ENCODE assay signal across 19 cellular contexts in genomic region chr7:98488167-98488566, GRCh38.
DNase-seq lines count a peak whose midpoint lies in the region; ATAC-seq, FAIRE-seq and TF ChIP-seq lines count a peak whose summit lies in the region.
"Had no signal": no experiment of that assay in that cellular context is flagged by ENCODE, and none has a peak within 500 bp of the region (broad histone marks: within the 10 kb centered on the region; RNA-seq: fewer than 3 reads in every experiment).

No MANE protein-coding gene starts in this region.

- H3K9ac ChIP-seq in kidney (ENCODE audit: low read length in 2 of 2), result no peak overlapping the region
- H3K9ac ChIP-seq: BLaER1 had no signal

- TF ChIP-seq POLR2A in right lobe of liver (IDR thresholded peaks at IDR 0.05), result no peak

- DNase-seq in activated effector memory CD4-positive, alpha-beta T cell treated with anti-CD3 and anti-CD28 coated beads, Interleukin-2, amount 50 U/mL, for 16 hours, result peak; percentile 28
- DNase-seq in activated effector memory CD4-positive, alpha-beta T cell treated with Interleukin-2 at 50 U/mL for 16 hours, result no peak
- DNase-seq in kidney, result peak; percentile 18
- peak in 1 of 3 donors; percentile 69 for DNase-seq in right lobe of liver
- DNase-seq in NCI-H146 treated with DMSO at 0.1 percent for 48 hours (lab: John Stamatoyannopoulos, UW; ENCODE audit: unreplicated experiment), result no peak
- no peak for DNase-seq in OCI-LY7 (ENCODE audit: low spot score)
- no peak for DNase-seq in stimulated activated CD4-positive, alpha-beta T cell treated with anti-CD3 and anti-CD28 coated beads, Interleukin-1b, Interleukin-23, amount 100 ng/mL, for 48 hours
- DNase-seq: CD4-positive, alpha-beta memory T cell; DMS153; DMS79 treated with DMSO at 0.1 percent for 48 hours; GF-D8; HCEC 1CT; HFFc6 had no signal

- H3K79me2 ChIP-seq in OCI-LY7 (ENCODE audit: insufficient read depth, low read depth, low read length), result no peaks in the 10 kb centered on the region

- H3K27me3 ChIP-seq in right lobe of liver, result no peaks in the 10 kb centered on the region
- H3K27me3 ChIP-seq: BLaER1 had no signal

- H2AFZ ChIP-seq in OCI-LY7 (ENCODE audit: low read length), result no peak overlapping the region
- H2AFZ ChIP-seq: GM23338 had no signal

- BruUV-seq in OCI-LY7 (replicated peaks; lab: Mats Ljungman, UMichigan), result no TSS peak

- H3K9me3 ChIP-seq in kidney (ENCODE audit: control insufficient read depth in 1 of 2, low read length in 2 of 2), result no peaks in the 10 kb centered on the region
- no peaks in the 10 kb centered on the region for H3K9me3 ChIP-seq in right lobe of liver
- no peaks in the 10 kb centered on the region for H3K9me3 ChIP-seq in OCI-LY7 (ENCODE audit: low read length)
- H3K9me3 ChIP-seq: A549 had no signal

- ATAC-seq in right lobe of liver, result peak; percentile 91 to 95 (median 94)
- ATAC-seq: A549, GM23338 had no signal

- POLR2A ChIA-PET in OCI-LY7 (lab: Charles Lee), result interaction anchor here (0.7 to 0.9 kb wide), 2 partner anchors 18 to 34 kb away, joined by 3 read pairs; no protein-coding TSS in a partner anchor

- no peaks in the 10 kb centered on the region for H4K20me1 ChIP-seq in OCI-LY7 (ENCODE audit: insufficient read depth, low read length)
- H4K20me1 ChIP-seq: BLaER1 had no signal

- intact Hi-C loops in kidney (cut with DNase I) (no loop called here), right lobe of liver (cut with DNase I) (no loop called here), OCI-LY7 (cut with micrococcal nuclease; ENCODE audit: unreplicated experiment) (no loop called here)

- CTCF ChIA-PET in OCI-LY7 (lab: Charles Lee; ENCODE audit: unreplicated experiment), result no interaction called here

- WGBS in right lobe of liver (ENCODE audit: insufficient coverage, low coverage, low lambda C conversion rate, missing lambda C conversion rate), result 23% methylated on average over 7 of the region's 7 CpGs

- no peaks in the 10 kb centered on the region for H3K36me3 ChIP-seq in kidney (ENCODE audit: control insufficient read depth in 1 of 2, insufficient read depth in 2 of 2, low read length in 2 of 2)
- no peaks in the 10 kb centered on the region for H3K36me3 ChIP-seq in right lobe of liver
- no peaks in the 10 kb centered on the region for H3K36me3 ChIP-seq in OCI-LY7 (ENCODE audit: insufficient read depth, low read length)
- H3K36me3 ChIP-seq: BLaER1 had no signal

- H3K9me2 ChIP-seq in OCI-LY7 (ENCODE audit: insufficient read depth, low read length), result no peaks in the 10 kb centered on the region

- no peak overlapping the region for H3K4me2 ChIP-seq in OCI-LY7 (ENCODE audit: low read length)
- H3K4me2 ChIP-seq: A549, BLaER1, GM23338 had no signal

- H3K4me3 ChIP-seq in kidney (ENCODE audit: low read length in 2 of 2), result no peak overlapping the region
- no peak overlapping the region for H3K4me3 ChIP-seq in right lobe of liver
- no peak overlapping the region for H3K4me3 ChIP-seq in OCI-LY7 (ENCODE audit: low read depth, low read length, poor library complexity, severe bottlenecking)
- H3K4me3 ChIP-seq: A549, BLaER1, GM23338 had no signal

- H3K27ac ChIP-seq in kidney (ENCODE audit: low read depth in 2 of 2, low read length in 2 of 2) (no peak overlapping the region), right lobe of liver (peak overlapping the region in 1 of 3 donors; percentile 13), OCI-LY7 (ENCODE audit: low read depth, low read length, poor library complexity, severe bottlenecking) (no peak overlapping the region)
- H3K27ac ChIP-seq: 22Rv1, A549, BLaER1 had no signal

- FAIRE-seq in kidney (lab: Jason Lieb, UNC), result no peak
- FAIRE-seq: A549, H54, HTR-8/SVneo had no signal

- H3K4me1 ChIP-seq in kidney (ENCODE audit: control insufficient read depth in 1 of 2, insufficient read depth in 1 of 2, low read depth in 1 of 2, low read length in 2 of 2) (no peaks in the 10 kb centered on the region), right lobe of liver (peaks cover 0 to 10% (median 5%) of the 10 kb centered on the region in 4 donors), OCI-LY7 (ENCODE audit: insufficient read depth, low read length, poor library complexity, severe bottlenecking) (peaks cover 4% of the 10 kb centered on the region)
- H3K4me1 ChIP-seq: A549 had no signal

- TF ChIP-seq CTCF in kidney (IDR thresholded peaks at IDR 0.05; ENCODE audit: borderline replicate concordance, extremely low read depth, insufficient read depth), result no peak
- no peak for TF ChIP-seq CTCF in right lobe of liver (IDR thresholded peaks at IDR 0.05)
- TF ChIP-seq CTCF in OCI-LY7 (conservative IDR thresholded peaks at IDR 0.05; ENCODE audit: low read length), result no peak

Comparison
In these comparisons a context has a peak if more than half of its experiments do, and no peak if none do; other contexts are left out.
1. DNase-seq: peak in activated effector memory CD4-positive, alpha-beta T cell treated with anti-CD3 and anti-CD28 coated beads, Interleukin-2, amount 50 U/mL, for 16 hours (single experiment) and kidney (single experiment); none in activated effector memory CD4-positive, alpha-beta T cell treated with Interleukin-2 at 50 U/mL for 16 hours (single experiment), NCI-H146 treated with DMSO at 0.1 percent for 48 hours (single experiment), OCI-LY7 (single experiment) and stimulated activated CD4-positive, alpha-beta T cell treated with anti-CD3 and anti-CD28 coated beads, Interleukin-1b, Interleukin-23, amount 100 ng/mL, for 48 hours (single experiment).